ENCODE assay signal across 20 cellular contexts in the genomic region with DNA sequence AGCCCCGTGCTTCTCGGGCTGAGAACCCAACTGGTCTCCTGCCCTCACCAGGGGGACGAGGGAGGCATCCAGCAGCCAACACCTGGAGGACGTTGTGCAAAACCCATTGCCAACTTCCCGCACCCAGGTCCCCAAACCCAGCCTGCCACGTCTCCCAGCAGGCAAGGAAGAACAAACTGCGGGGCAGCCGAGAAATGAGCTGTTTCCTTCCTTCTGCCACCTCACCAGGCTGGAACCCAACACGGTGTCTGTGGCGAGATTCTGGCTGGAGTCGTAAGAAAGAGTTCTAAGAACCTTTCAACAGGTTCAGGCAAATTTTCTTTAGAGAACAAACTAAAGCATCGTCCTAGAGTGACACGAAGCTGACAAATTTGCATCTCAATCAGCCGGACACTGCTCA.
"Had no signal": no experiment of that assay in that cellular context is flagged by ENCODE, and none has a peak within 500 bp of the region (broad histone marks: within the 10 kb centered on the region; RNA-seq: fewer than 3 reads in every experiment).

No MANE protein-coding gene starts in this region.

- ATAC-seq: gastrocnemius medialis; heart left ventricle; left cardiac atrium; naive thymus-derived CD4-positive, alpha-beta T cell had no signal

- H3K4me3 ChIP-seq: ascending aorta, breast epithelium, gastrocnemius medialis, heart left ventricle, right atrium auricular region, tibial nerve had no signal

- DNase-seq: activated CD4-positive, alpha-beta T cell treated with anti-CD3 and anti-CD28 coated beads, Interleukin-2, amount 50 U/mL, for 1 hour; activated CD8-positive, alpha-beta memory T cell treated with anti-CD3 and anti-CD28 coated beads for 24 hours; activated naive CD4-positive, alpha-beta T cell; dorsolateral prefrontal cortex; endodermal cell; gastrocnemius medialis; left cardiac atrium; naive thymus-derived CD4-positive, alpha-beta T cell; nucleus accumbens; stimulated activated CD4-positive, alpha-beta T cell treated with anti-CD3 and anti-CD28 coated beads, Interleukin-15, amount 100 ng/mL, for 24 hours; stimulated activated CD4-positive, alpha-beta T cell treated with anti-CD3 and anti-CD28 coated beads, Interleukin-4, amount 100 ng/mL, for 1 hour; stimulated activated naive CD4-positive, alpha-beta T cell had no signal

- H3K36me3 Mint-ChIP-seq: naive thymus-derived CD4-positive, alpha-beta T cell had no signal

- H3K9me3 ChIP-seq: ascending aorta, breast epithelium, gastrocnemius medialis, heart left ventricle, right atrium auricular region, tibial nerve had no signal

- H3K9me3 Mint-ChIP-seq: activated T-helper 1 cell treated with anti-CD3 and anti-CD28 coated beads, Interleukin-12 subunit alpha, Interleukin-12 subunit beta, Interleukin-2, Interleukin-4 antibody, amounts not matched to agents 30 ng/mL and 10 ng/mL and 1 ng/mL, durations not matched to agents 14 hours and 24 hours and 36 hours; endodermal cell; naive thymus-derived CD4-positive, alpha-beta T cell; T-helper 2 cell treated with Interferon-gamma antibody and Interleukin-4, amounts not matched to agents 5 μg/mL and 100 μg/mL, for 36 hours had no signal

- H3K4me3 Mint-ChIP-seq: activated T-helper 1 cell treated with anti-CD3 and anti-CD28 coated beads, Interleukin-12 subunit alpha, Interleukin-12 subunit beta, Interleukin-2, Interleukin-4 antibody, amounts not matched to agents 30 ng/mL and 10 ng/mL and 1 ng/mL, durations not matched to agents 14 hours and 24 hours and 36 hours; endodermal cell; T-helper 2 cell treated with Interferon-gamma antibody and Interleukin-4, amounts not matched to agents 5 μg/mL and 100 μg/mL, for 36 hours had no signal

- H3K36me3 ChIP-seq: ascending aorta, breast epithelium, right atrium auricular region had no signal

- H3K27ac ChIP-seq: ascending aorta, heart left ventricle, right atrium auricular region had no signal

- H3K27ac Mint-ChIP-seq: progenitor cell of endocrine pancreas; T-helper 2 cell treated with Interferon-gamma antibody and Interleukin-4, amounts not matched to agents 5 μg/mL and 100 μg/mL, for 36 hours had no signal

- H3K27me3 ChIP-seq: ascending aorta, breast epithelium, dorsolateral prefrontal cortex, gastrocnemius medialis, heart left ventricle, right atrium auricular region, tibial nerve had no signal
